1 cellular context compared by ENCODE assay signal in genomic region chr1:198158766-198159589, GRCh38.
TF ChIP-seq lines count a peak whose summit lies in the region.

No MANE protein-coding gene starts in this region.

TF ChIP-seq in HepG2, 621 proteins besides CTCF, POLR2A, EP300 and RAD21 (continued from another document and continues in another):
- TF ChIP-seq, protein P1, sequence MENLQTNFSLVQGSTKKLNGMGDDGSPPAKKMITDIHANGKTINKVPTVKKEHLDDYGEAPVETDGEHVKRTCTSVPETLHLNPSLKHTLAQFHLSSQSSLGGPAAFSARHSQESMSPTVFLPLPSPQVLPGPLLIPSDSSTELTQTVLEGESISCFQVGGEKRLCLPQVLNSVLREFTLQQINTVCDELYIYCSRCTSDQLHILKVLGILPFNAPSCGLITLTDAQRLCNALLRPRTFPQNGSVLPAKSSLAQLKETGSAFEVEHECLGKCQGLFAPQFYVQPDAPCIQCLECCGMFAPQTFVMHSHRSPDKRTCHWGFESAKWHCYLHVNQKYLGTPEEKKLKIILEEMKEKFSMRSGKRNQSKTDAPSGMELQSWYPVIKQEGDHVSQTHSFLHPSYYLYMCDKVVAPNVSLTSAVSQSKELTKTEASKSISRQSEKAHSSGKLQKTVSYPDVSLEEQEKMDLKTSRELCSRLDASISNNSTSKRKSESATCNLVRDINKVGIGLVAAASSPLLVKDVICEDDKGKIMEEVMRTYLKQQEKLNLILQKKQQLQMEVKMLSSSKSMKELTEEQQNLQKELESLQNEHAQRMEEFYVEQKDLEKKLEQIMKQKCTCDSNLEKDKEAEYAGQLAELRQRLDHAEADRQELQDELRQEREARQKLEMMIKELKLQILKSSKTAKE (CRISPR knock-in tag; IDR thresholded peaks at IDR 0.05; ENCODE audit: borderline replicate concordance) = no peak
- TF ChIP-seq ZNF180 (CRISPR knock-in tag; IDR thresholded peaks at IDR 0.05; ENCODE audit: borderline replicate concordance, low read depth) = no peak
- TF ChIP-seq ZMYM3 (CRISPR knock-in tag; IDR thresholded peaks at IDR 0.05) = no peak
- TF ChIP-seq CREB1 (IDR thresholded peaks at IDR 0.05) = no peak
- no peak; the same call in 1 of the 2 replicates for TF ChIP-seq CREB1 (CRISPR knock-in tag; IDR thresholded peaks at IDR 0.05)
- TF ChIP-seq ZNF260 (CRISPR knock-in tag; IDR thresholded peaks at IDR 0.05; ENCODE audit: borderline replicate concordance, low read depth) = no peak
- no peak for TF ChIP-seq ZNF546 (CRISPR knock-in tag; conservative IDR thresholded peaks at IDR 0.05)
- peak; percentile 38; the same call in 1 of the 2 replicates for TF ChIP-seq CREM (IDR thresholded peaks at IDR 0.05)
- TF ChIP-seq CREM (CRISPR knock-in tag; IDR thresholded peaks at IDR 0.05) = no peak
- no peak for TF ChIP-seq ZNF382 (CRISPR knock-in tag; IDR thresholded peaks at IDR 0.05; ENCODE audit: borderline replicate concordance)
- peak; percentile 98 for TF ChIP-seq POLR2G (IDR thresholded peaks at IDR 0.05; ENCODE audit: low read depth, low read length)
- TF ChIP-seq PLRG1 (conservative IDR thresholded peaks at IDR 0.05) = no peak
- no peak; the same call in 1 of the 2 replicates for TF ChIP-seq ARNT2 (CRISPR knock-in tag; IDR thresholded peaks at IDR 0.05; ENCODE audit: low read depth)
- no peak for TF ChIP-seq ZNF367 (CRISPR knock-in tag; IDR thresholded peaks at IDR 0.05; ENCODE audit: borderline replicate concordance)
- TF ChIP-seq JUND (CRISPR knock-in tag; IDR thresholded peaks at IDR 0.05) = no peak
- peak; percentile 53; the same call in 1 of the 2 replicates for TF ChIP-seq TFDP2 (CRISPR knock-in tag; IDR thresholded peaks at IDR 0.05)
- TF ChIP-seq ZIK1 (CRISPR knock-in tag; IDR thresholded peaks at IDR 0.05; ENCODE audit: borderline replicate concordance, low read depth) = 0 out of 2 replicates have a peak, but pooled peaks have one; percentile 60
- no peak for TF ChIP-seq MED13 (CRISPR knock-in tag; IDR thresholded peaks at IDR 0.05)
- TF ChIP-seq TEAD2 (CRISPR knock-in tag; IDR thresholded peaks at IDR 0.05) = no peak
- TF ChIP-seq ZBTB3 (CRISPR knock-in tag; IDR thresholded peaks at IDR 0.05; ENCODE audit: borderline replicate concordance, low read depth) = no peak
- no peak for TF ChIP-seq SIX1 (CRISPR knock-in tag; IDR thresholded peaks at IDR 0.05; ENCODE audit: borderline replicate concordance)
- TF ChIP-seq POLR2AphosphoS5 (IDR thresholded peaks at IDR 0.05; ENCODE audit: low read depth, low read length) = peak; percentile 96
- no peak for TF ChIP-seq ZNF446 (CRISPR knock-in tag; IDR thresholded peaks at IDR 0.05)
- no peak for TF ChIP-seq MBNL3 (CRISPR knock-in tag; conservative IDR thresholded peaks at IDR 0.05)
- no peak for TF ChIP-seq JUN (CRISPR knock-in tag; IDR thresholded peaks at IDR 0.05)
- TF ChIP-seq NR3C1 (CRISPR knock-in tag; IDR thresholded peaks at IDR 0.05) = no peak
- TF ChIP-seq KMT2B (CRISPR knock-in tag; IDR thresholded peaks at IDR 0.05) = peak; percentile 74; the same call in 1 of the 2 replicates
- TF ChIP-seq CC2D1A (CRISPR knock-in tag; IDR thresholded peaks at IDR 0.05) = no peak
- peak; percentile 89 for TF ChIP-seq HNRNPLL (IDR thresholded peaks at IDR 0.05; ENCODE audit: low read depth, low read length, poor library complexity, severe bottlenecking)
- TF ChIP-seq ZC3H4 (CRISPR knock-in tag; IDR thresholded peaks at IDR 0.05; ENCODE audit: borderline replicate concordance) = no peak
- TF ChIP-seq ZNF772 (CRISPR knock-in tag; IDR thresholded peaks at IDR 0.05) = peak; percentile 21; the same call in 1 of the 2 replicates
- TF ChIP-seq, protein P2, sequence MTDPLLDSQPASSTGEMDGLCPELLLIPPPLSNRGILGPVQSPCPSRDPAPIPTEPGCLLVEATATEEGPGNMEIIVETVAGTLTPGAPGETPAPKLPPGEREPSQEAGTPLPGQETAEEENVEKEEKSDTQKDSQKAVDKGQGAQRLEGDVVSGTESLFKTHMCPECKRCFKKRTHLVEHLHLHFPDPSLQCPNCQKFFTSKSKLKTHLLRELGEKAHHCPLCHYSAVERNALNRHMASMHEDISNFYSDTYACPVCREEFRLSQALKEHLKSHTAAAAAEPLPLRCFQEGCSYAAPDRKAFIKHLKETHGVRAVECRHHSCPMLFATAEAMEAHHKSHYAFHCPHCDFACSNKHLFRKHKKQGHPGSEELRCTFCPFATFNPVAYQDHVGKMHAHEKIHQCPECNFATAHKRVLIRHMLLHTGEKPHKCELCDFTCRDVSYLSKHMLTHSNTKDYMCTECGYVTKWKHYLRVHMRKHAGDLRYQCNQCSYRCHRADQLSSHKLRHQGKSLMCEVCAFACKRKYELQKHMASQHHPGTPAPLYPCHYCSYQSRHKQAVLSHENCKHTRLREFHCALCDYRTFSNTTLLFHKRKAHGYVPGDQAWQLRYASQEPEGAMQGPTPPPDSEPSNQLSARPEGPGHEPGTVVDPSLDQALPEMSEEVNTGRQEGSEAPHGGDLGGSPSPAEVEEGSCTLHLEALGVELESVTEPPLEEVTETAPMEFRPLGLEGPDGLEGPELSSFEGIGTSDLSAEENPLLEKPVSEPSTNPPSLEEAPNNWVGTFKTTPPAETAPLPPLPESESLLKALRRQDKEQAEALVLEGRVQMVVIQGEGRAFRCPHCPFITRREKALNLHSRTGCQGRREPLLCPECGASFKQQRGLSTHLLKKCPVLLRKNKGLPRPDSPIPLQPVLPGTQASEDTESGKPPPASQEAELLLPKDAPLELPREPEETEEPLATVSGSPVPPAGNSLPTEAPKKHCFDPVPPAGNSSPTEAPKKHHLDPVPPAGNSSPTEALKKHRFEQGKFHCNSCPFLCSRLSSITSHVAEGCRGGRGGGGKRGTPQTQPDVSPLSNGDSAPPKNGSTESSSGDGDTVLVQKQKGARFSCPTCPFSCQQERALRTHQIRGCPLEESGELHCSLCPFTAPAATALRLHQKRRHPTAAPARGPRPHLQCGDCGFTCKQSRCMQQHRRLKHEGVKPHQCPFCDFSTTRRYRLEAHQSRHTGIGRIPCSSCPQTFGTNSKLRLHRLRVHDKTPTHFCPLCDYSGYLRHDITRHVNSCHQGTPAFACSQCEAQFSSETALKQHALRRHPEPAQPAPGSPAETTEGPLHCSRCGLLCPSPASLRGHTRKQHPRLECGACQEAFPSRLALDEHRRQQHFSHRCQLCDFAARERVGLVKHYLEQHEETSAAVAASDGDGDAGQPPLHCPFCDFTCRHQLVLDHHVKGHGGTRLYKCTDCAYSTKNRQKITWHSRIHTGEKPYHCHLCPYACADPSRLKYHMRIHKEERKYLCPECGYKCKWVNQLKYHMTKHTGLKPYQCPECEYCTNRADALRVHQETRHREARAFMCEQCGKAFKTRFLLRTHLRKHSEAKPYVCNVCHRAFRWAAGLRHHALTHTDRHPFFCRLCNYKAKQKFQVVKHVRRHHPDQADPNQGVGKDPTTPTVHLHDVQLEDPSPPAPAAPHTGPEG (CRISPR knock-in tag; IDR thresholded peaks at IDR 0.05) = no peak
- no peak for TF ChIP-seq E2F1 (CRISPR knock-in tag; IDR thresholded peaks at IDR 0.05)
- no peak for TF ChIP-seq PHF5A (CRISPR knock-in tag; IDR thresholded peaks at IDR 0.05; ENCODE audit: low read depth, unreplicated experiment)
- no peak for TF ChIP-seq ZNF577 (CRISPR knock-in tag; IDR thresholded peaks at IDR 0.05; ENCODE audit: borderline replicate concordance, low read depth)
- peak; percentile 72 for TF ChIP-seq ZNF687 (CRISPR knock-in tag; IDR thresholded peaks at IDR 0.05)
- TF ChIP-seq, protein P3, sequence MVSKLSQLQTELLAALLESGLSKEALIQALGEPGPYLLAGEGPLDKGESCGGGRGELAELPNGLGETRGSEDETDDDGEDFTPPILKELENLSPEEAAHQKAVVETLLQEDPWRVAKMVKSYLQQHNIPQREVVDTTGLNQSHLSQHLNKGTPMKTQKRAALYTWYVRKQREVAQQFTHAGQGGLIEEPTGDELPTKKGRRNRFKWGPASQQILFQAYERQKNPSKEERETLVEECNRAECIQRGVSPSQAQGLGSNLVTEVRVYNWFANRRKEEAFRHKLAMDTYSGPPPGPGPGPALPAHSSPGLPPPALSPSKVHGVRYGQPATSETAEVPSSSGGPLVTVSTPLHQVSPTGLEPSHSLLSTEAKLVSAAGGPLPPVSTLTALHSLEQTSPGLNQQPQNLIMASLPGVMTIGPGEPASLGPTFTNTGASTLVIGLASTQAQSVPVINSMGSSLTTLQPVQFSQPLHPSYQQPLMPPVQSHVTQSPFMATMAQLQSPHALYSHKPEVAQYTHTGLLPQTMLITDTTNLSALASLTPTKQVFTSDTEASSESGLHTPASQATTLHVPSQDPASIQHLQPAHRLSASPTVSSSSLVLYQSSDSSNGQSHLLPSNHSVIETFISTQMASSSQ (IDR thresholded peaks at IDR 0.05; ENCODE audit: low read depth) = no peak
- TF ChIP-seq, protein P3 (CRISPR knock-in tag; IDR thresholded peaks at IDR 0.05; ENCODE audit: borderline replicate concordance) = no peak
- no peak for TF ChIP-seq ZUFSP (CRISPR knock-in tag; IDR thresholded peaks at IDR 0.05; ENCODE audit: borderline replicate concordance)
